In genomic region chr4:89109841-89110540, GRCh38 we compare ENCODE assay signal across 8 cellular contexts. TPM values are rescaled to one million over a fixed set of nuclear protein-coding genes. Genes with fewer than 3 reads are reported as not detected.
DNase-seq lines count a peak whose midpoint lies in the region; ATAC-seq lines count a peak whose summit lies in the region.
"Had no signal": no experiment of that assay in that cellular context is flagged by ENCODE, and none has a peak within 500 bp of the region (broad histone marks: within the 10 kb centered on the region; RNA-seq: fewer than 3 reads in every experiment).

No MANE protein-coding gene starts in this region.

- H3K27ac Mint-ChIP-seq in activated naive CD8-positive, alpha-beta T cell: peak overlapping the region; percentile 85

- H3K4me3 ChIP-seq in HUES6 (ENCODE audit: low read depth, low read length) (peak overlapping the region; percentile 86), iPS-18c (ENCODE audit: insufficient read depth, low read depth, low read length) (peak overlapping the region; percentile 83; the same call in 1 of the 2 replicates), skeletal muscle tissue (ENCODE audit: low read length in 3 of 3) (peak overlapping the region; percentile 81 to 87 (median 85))

- peak overlapping the region; percentile 84 for H3K4me3 Mint-ChIP-seq in activated naive CD8-positive, alpha-beta T cell

- H3K36me3 Mint-ChIP-seq in activated naive CD8-positive, alpha-beta T cell: peaks cover 11% of the 10 kb centered on the region

- H3K36me3 ChIP-seq in HUES6 (ENCODE audit: control insufficient read depth, insufficient read depth, low read length) (no peaks in the 10 kb centered on the region), skeletal muscle tissue (ENCODE audit: control insufficient read depth in 3 of 3, insufficient read depth in 3 of 3, low read length in 3 of 3) (no peaks in the 10 kb centered on the region)

- H3K4me1 ChIP-seq in HUES6 (ENCODE audit: control insufficient read depth, insufficient read depth, low read length) (peaks cover 14% of the 10 kb centered on the region), skeletal muscle tissue (ENCODE audit: control insufficient read depth in 3 of 3, insufficient read depth in 3 of 3, low read length in 3 of 3) (peaks cover 10 to 15% (median 12%) of the 10 kb centered on the region in 3 donors)

- no peak for DNase-seq in NCI-H2227 (lab: John Stamatoyannopoulos, UW; ENCODE audit: unreplicated experiment)
- no peak for DNase-seq in kidney tubule cell (ENCODE audit: low spot score)
- DNase-seq: NK-92 treated with Interleukin-12 subunit alpha and Interleukin-12 subunit beta, amount 100 ng/mL, for 24 hours had no signal

- peaks cover 20% of the 10 kb centered on the region for H3K4me1 Mint-ChIP-seq in activated naive CD8-positive, alpha-beta T cell (ENCODE audit: low read depth)

- H3K27ac ChIP-seq in HUES6 (ENCODE audit: low read depth, low read length): no peak overlapping the region
- H3K27ac ChIP-seq in skeletal muscle tissue (ENCODE audit: low read depth, low read length): no peak overlapping the region

- peaks cover 15% of the 10 kb centered on the region for H3K9me3 Mint-ChIP-seq in activated naive CD8-positive, alpha-beta T cell (ENCODE audit: low read depth)

- ATAC-seq in HG02884 (IDR thresholded peaks at IDR 0.05; ENCODE audit: unreplicated experiment): no peak

- H3K9ac ChIP-seq in HUES6 (ENCODE audit: low read length): no peak overlapping the region
- H3K9ac ChIP-seq in skeletal muscle tissue (ENCODE audit: low read depth in 1 of 3, low read length in 3 of 3): peak overlapping the region; percentile 3 to 82 (median 76)

- peaks cover 38% of the 10 kb centered on the region for H3K27me3 ChIP-seq in HUES6 (ENCODE audit: control insufficient read depth, insufficient read depth, low read length)
- no peaks in the 10 kb centered on the region for H3K27me3 ChIP-seq in skeletal muscle tissue (ENCODE audit: control insufficient read depth in 3 of 3, insufficient read depth in 3 of 3, low read length in 3 of 3)

- H3K9me3 ChIP-seq in HUES6 (ENCODE audit: control insufficient read depth, insufficient read depth, low read depth, low read length) (peaks cover 4% of the 10 kb centered on the region), iPS-18c (ENCODE audit: control insufficient read depth, insufficient read depth, low read length) (no peaks in the 10 kb centered on the region), skeletal muscle tissue (ENCODE audit: control insufficient read depth in 3 of 3, low read length in 3 of 3) (no peaks in the 10 kb centered on the region)

- H3K27me3 Mint-ChIP-seq in activated naive CD8-positive, alpha-beta T cell: peaks cover 3% of the 10 kb centered on the region

RNA-seq across cellular contexts. Expression of gene TIGD2, which starts 1.3 kb away (rescaled TPM):
- 5.2 TPM for total RNA-seq in skeletal muscle tissue

RNA-seq across cellular contexts. Expression of gene FAM13A, which starts 53.0 kb away (rescaled TPM):
- total RNA-seq in skeletal muscle tissue: 41.8 TPM
